9 cellular contexts compared by ENCODE assay signal in the genomic region with DNA sequence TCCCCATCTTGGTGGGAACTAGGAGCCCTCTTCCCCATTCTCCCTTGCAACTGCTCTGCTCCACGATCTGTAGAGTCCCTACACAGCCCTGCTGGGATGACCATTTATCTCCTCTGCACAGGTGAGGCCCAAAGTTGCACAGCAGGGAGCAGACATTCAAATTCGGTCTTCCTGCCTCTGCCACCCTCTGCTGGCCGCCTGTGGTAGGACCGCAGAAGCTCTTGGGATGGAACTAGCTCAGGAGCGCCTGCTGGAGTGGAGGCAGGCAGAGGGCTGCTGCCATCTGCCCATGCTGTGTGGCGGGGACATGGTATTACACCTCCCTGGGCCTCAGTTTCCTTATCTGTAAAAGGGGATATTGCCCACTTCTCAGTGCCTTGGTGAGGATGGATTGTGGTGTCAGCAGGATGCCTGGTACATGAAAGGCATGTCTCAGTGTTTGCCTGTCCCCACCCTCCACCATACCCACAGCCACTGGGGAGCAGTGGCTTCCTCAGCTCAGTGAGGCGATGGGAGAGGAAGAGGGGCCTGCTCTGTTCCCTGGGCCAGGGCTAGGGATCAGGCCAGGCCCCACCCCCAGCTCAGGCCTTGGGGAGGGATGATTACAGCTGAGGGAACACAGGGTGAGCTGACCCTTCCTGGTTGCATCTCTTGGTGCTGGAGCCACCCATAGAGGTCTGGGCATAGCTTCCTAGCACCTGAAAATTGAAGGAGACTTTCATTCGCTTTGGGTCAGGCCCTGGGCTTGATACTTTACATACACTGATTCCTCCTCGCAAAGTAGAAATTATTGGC. TPM values are rescaled to one million over a fixed set of nuclear protein-coding genes. Genes with fewer than 3 reads are reported as not detected.
DNase-seq lines count a peak whose midpoint lies in the region; ATAC-seq and TF ChIP-seq lines count a peak whose summit lies in the region.
"Had no signal": no experiment of that assay in that cellular context is flagged by ENCODE, and none has a peak within 500 bp of the region (broad histone marks: within the 10 kb centered on the region; RNA-seq: fewer than 3 reads in every experiment).

No MANE protein-coding gene starts in this region.

- H3K9me2 ChIP-seq in PC-3 (replicated peaks; ENCODE audit: low read length): no peaks in the 10 kb centered on the region

- H3K4me1 ChIP-seq in Caco-2 (peaks cover 24% of the 10 kb centered on the region), PC-3 (ENCODE audit: insufficient read depth, low read length) (peaks cover 23% of the 10 kb centered on the region), esophagus muscularis mucosa (peaks cover 4 to 35% (median 6%) of the 10 kb centered on the region in 4 donors)

- peaks cover 21% of the 10 kb centered on the region for H3K4me1 Mint-ChIP-seq in Caco-2 (ENCODE audit: low read depth, unreplicated experiment)
- H3K4me1 Mint-ChIP-seq in natural killer cell: peaks cover 5 to 8% of the 10 kb centered on the region in 2 donors

- BruUV-seq in Caco-2 (replicated peaks; lab: Mats Ljungman, UMichigan) (no TSS peak), PC-3 (replicated peaks; lab: Mats Ljungman, UMichigan) (no TSS peak)

- CTCF ChIA-PET in Caco-2 (lab: Charles Lee): interaction anchor here (0.5 to 4.6 kb wide), 49 partner anchors 9 to 454 kb away, joined by 3 to 380 read pairs (median 5); a partner anchor contains a TSS
- CTCF ChIA-PET in PC-3 (lab: Charles Lee): interaction anchor here (0.6 to 2.0 kb wide), 17 partner anchors 9 to 512 kb away, joined by 3 to 137 read pairs (median 4); a partner anchor contains a TSS

- 37% methylated on average over 6 of the region's 9 CpGs for WGBS in esophagus muscularis mucosa

- no peaks in the 10 kb centered on the region for H3K36me3 ChIP-seq in Caco-2 (ENCODE audit: control insufficient read depth, insufficient read depth, low read length)
- H3K36me3 ChIP-seq in PC-3 (ENCODE audit: low read depth, low read length): no peaks in the 10 kb centered on the region
- H3K36me3 ChIP-seq in esophagus muscularis mucosa: peaks cover 0 to 13% (median 0%) of the 10 kb centered on the region in 4 donors

- H3K27me3 ChIP-seq in Caco-2 (replicated peaks; ENCODE audit: control insufficient read depth, insufficient read depth, low read length): no peaks in the 10 kb centered on the region
- H3K27me3 ChIP-seq in PC-3 (ENCODE audit: low read length): no peaks in the 10 kb centered on the region
- no peaks in the 10 kb centered on the region for H3K27me3 ChIP-seq in esophagus muscularis mucosa

- H3K9me3 Mint-ChIP-seq in Caco-2 (ENCODE audit: unreplicated experiment): no peaks in the 10 kb centered on the region
- no peaks in the 10 kb centered on the region for H3K9me3 Mint-ChIP-seq in natural killer cell

- TF ChIP-seq POLR2A in esophagus muscularis mucosa (IDR thresholded peaks at IDR 0.05; ENCODE audit: low read depth): no peak

- TF ChIP-seq CTCF in Caco-2 (IDR thresholded peaks at IDR 0.05; ENCODE audit: insufficient read depth in 1 of 2, low read depth in 1 of 2, low read length in 1 of 2, severe bottlenecking in 1 of 2, unreplicated experiment in 1 of 2) (peak; percentile 99 to 100), PC-3 (conservative IDR thresholded peaks at IDR 0.05; ENCODE audit: low read depth, low read length) (peak; percentile 98), esophagus muscularis mucosa (IDR thresholded peaks at IDR 0.05) (peak; percentile 88 to 95 (median 94)), natural killer cell (IDR thresholded peaks at IDR 0.05) (peak; percentile 96)

- H3K4me3 ChIP-seq in Caco-2 (ENCODE audit: low read depth, low read length) (no peak overlapping the region), PC-3 (ENCODE audit: low read length) (no peak overlapping the region), esophagus muscularis mucosa (no peak overlapping the region)

- H2AFZ ChIP-seq in PC-3 (ENCODE audit: low read length): no peak overlapping the region

- H3K9me3 ChIP-seq in Caco-2 (no peaks in the 10 kb centered on the region), PC-3 (ENCODE audit: low read length) (no peaks in the 10 kb centered on the region), esophagus muscularis mucosa (no peaks in the 10 kb centered on the region)

- TF ChIP-seq RAD21 in Ishikawa (IDR thresholded peaks at IDR 0.05; ENCODE audit: low read depth): peak; percentile 98

- peak overlapping the region; percentile 11; the same call in 1 of the 2 replicates for H3K4me2 ChIP-seq in PC-3 (ENCODE audit: low read length)

- no peaks in the 10 kb centered on the region for H3K79me2 ChIP-seq in PC-3 (ENCODE audit: low read length)

- no peak overlapping the region for H3K27ac ChIP-seq in PC-3 (ENCODE audit: low read length)
- H3K27ac ChIP-seq in esophagus muscularis mucosa (replicated peaks in 1 of 4): no peak overlapping the region

- no peak overlapping the region for H3K4me3 Mint-ChIP-seq in Caco-2 (ENCODE audit: unreplicated experiment)
- H3K4me3 Mint-ChIP-seq in natural killer cell: no peak overlapping the region

- POLR2A ChIA-PET in Caco-2 (lab: Charles Lee): interaction anchor here (0.6 to 1.3 kb wide), 6 partner anchors 25 to 357 kb away, joined by 3 to 8 read pairs (median 4); a partner anchor contains a TSS
- POLR2A ChIA-PET in PC-3 (lab: Charles Lee; ENCODE audit: unreplicated experiment): interaction anchor here (0.5 to 0.6 kb wide), 3 partner anchors 25 to 44 kb away, joined by 4 to 9 read pairs (median 5); a partner anchor contains a TSS

- peaks cover under 1% of the 10 kb centered on the region for H3K36me3 Mint-ChIP-seq in Caco-2 (ENCODE audit: insufficient read depth, unreplicated experiment)
- H3K36me3 Mint-ChIP-seq in natural killer cell: no peaks in the 10 kb centered on the region

- intact Hi-C loops in Caco-2 (cut with micrococcal nuclease; ENCODE audit: unreplicated experiment) (loop anchor here (1.0 to 5.0 kb wide), 7 partner anchors 13 to 359 kb away; a partner anchor contains a TSS), PC-3 (cut with micrococcal nuclease) (loop anchor here (1.0 to 2.0 kb wide), 3 partner anchors 25 to 172 kb away; a partner anchor contains a TSS), esophagus muscularis mucosa (cut with DNase I) (no loop called here), natural killer cell (cut with micrococcal nuclease) (loop anchor here (1.0 to 5.0 kb wide), 3 partner anchors 25 to 174 kb away; a partner anchor contains a TSS)

- DNase-seq in Caco-2 (peak; percentile 90 to 95), PC-3 (peak; percentile 93), esophagus muscularis mucosa (ENCODE audit: extremely low spot score) (no peak), natural killer cell (peak; percentile 76)
- peak; percentile 83 for DNase-seq in activated T-cell treated with anti-CD3 and anti-CD28 coated beads, Interleukin-2, amount 50 U/mL, for 1 hour
- DNase-seq in stimulated activated naive CD4-positive, alpha-beta T cell treated with Interleukin-2 at 50 U/mL for 16 hours (lab: John Stamatoyannopoulos, UW): peak; percentile 65

- TF ChIP-seq EP300 in Ishikawa (IDR thresholded peaks at IDR 0.05; ENCODE audit: borderline replicate concordance): no peak
- TF ChIP-seq EP300 in esophagus muscularis mucosa (IDR thresholded peaks at IDR 0.05): no peak

- no peak overlapping the region for H3K9ac ChIP-seq in PC-3 (ENCODE audit: low read length)

- no peaks in the 10 kb centered on the region for H3F3A ChIP-seq in PC-3 (ENCODE audit: low read length, unreplicated experiment)

- H4K20me1 ChIP-seq in PC-3 (ENCODE audit: low read length): no peaks in the 10 kb centered on the region

- H3K27me3 Mint-ChIP-seq in Caco-2 (ENCODE audit: insufficient read depth, unreplicated experiment) (no peaks in the 10 kb centered on the region), natural killer cell (ENCODE audit: low read depth in 2 of 2) (no peaks in the 10 kb centered on the region)

- H3K27ac Mint-ChIP-seq in Caco-2 (ENCODE audit: unreplicated experiment) (peak overlapping the region; percentile 39), natural killer cell (no peak overlapping the region)

- peak; percentile 86 for ATAC-seq in GM21367 (IDR thresholded peaks at IDR 0.05; ENCODE audit: unreplicated experiment)
- peak; percentile 93 for ATAC-seq in PC-3
- peak; percentile 77 to 100 (median 98) for ATAC-seq in natural killer cell

TF ChIP-seq in Ishikawa, 13 proteins besides CTCF, POLR2A, EP300 and RAD21:
- TF ChIP-seq, protein P1, sequence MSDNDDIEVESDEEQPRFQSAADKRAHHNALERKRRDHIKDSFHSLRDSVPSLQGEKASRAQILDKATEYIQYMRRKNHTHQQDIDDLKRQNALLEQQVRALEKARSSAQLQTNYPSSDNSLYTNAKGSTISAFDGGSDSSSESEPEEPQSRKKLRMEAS (IDR thresholded peaks at IDR 0.05): no peak
- TF ChIP-seq YY1 (IDR thresholded peaks at IDR 0.05; ENCODE audit: low read depth): 0 out of 2 replicates have a peak, but pooled peaks have one; percentile 48

RNA-seq across cellular contexts. Expression of a gene that starts 11.3 kb away (rescaled TPM):
- total RNA-seq in Caco-2 (2022) (0.70 and 2.5 TPM in 2 replicates), PC-3 (2014; rRNA removed) (not detected in 2 replicates), esophagus muscularis mucosa (not detected), natural killer cell (1 to 10 TPM in 1 of 3 donors, under 1 TPM in 2; 0.82 to 1.4 (median 0.85) TPM)
- total RNA-seq: activated CD8-positive, alpha-beta memory T cell treated with anti-CD3 and anti-CD28 coated beads for 36 hours had no signal

RNA-seq across cellular contexts. Expression of a gene that starts 24.6 kb away (rescaled TPM):
- total RNA-seq in Caco-2 (2022) (18.8 and 21.2 TPM in 2 replicates), PC-3 (2014; rRNA removed) (6.3 and 7.7 TPM in 2 replicates), esophagus muscularis mucosa (10 to 100 TPM in 1 of 4 donors, 1 to 10 TPM in 3; 4.0 to 11.3 (median 6.0) TPM), natural killer cell (10 to 100 TPM; 32.3 to 34.5 (median 34.3) TPM)

RNA-seq across cellular contexts. Expression of a gene that starts 36.7 kb away (rescaled TPM):
- total RNA-seq in Caco-2 (2022): 8.9 and 10.2 TPM in 2 replicates
- total RNA-seq in PC-3 (2014; rRNA removed): 0.66 and 1.2 TPM in 2 replicates
- total RNA-seq in esophagus muscularis mucosa: 1 to 10 TPM; 4.8 to 9.1 (median 6.4) TPM
- 1 to 10 TPM in 1 of 3 donors, under 1 TPM in 2; 0.20 to 1.1 (median 0.68) TPM for total RNA-seq in natural killer cell

RNA-seq across cellular contexts. Expression of a gene that starts 57.1 kb away (rescaled TPM):
- total RNA-seq in Caco-2 (2022) (not detected in 2 replicates), PC-3 (2014; rRNA removed) (0.04 TPM in 1 of 2 replicates, not detected in the other), esophagus muscularis mucosa (under 1 TPM in 1 of 4 donors, not detected in 3; 0.17 TPM), natural killer cell (not detected)
- total RNA-seq: activated CD8-positive, alpha-beta memory T cell treated with anti-CD3 and anti-CD28 coated beads for 36 hours had no signal
